In genomic region chr7:107891619-107892366, GRCh38 we compare ENCODE assay signal across 1 cellular context.
TF ChIP-seq lines count a peak whose summit lies in the region.

No MANE protein-coding gene starts in this region.

TF ChIP-seq in K562, 482 proteins besides CTCF, POLR2A, EP300 and RAD21 (continued from another document and continues in another):
- TF ChIP-seq BCLAF1 (IDR thresholded peaks at IDR 0.05; ENCODE audit: borderline replicate concordance in 1 of 2, control insufficient read depth in 1 of 2, low read depth in 2 of 2, low read length in 1 of 2) (no peak), NFATC3 (IDR thresholded peaks at IDR 0.05) (no peak), ZHX1 (conservative IDR thresholded peaks at IDR 0.05; ENCODE audit: low read length) (no peak), ZNF75A (CRISPR knock-in tag; IDR thresholded peaks at IDR 0.05) (no peak), HLTF (IDR thresholded peaks at IDR 0.05) (no peak), ETS1 (conservative IDR thresholded peaks at IDR 0.05; ENCODE audit: control insufficient read depth, low read depth, low read length) (no peak; the same call in 1 of the 2 replicates), CBFA2T3 (IDR thresholded peaks at IDR 0.05) (0 out of 2 replicates have a peak, but pooled peaks have one; percentile 12), SMARCA4 (IDR thresholded peaks at IDR 0.05) (peak; percentile 81), CGGBP1 (CRISPR knock-in tag; IDR thresholded peaks at IDR 0.05) (no peak), TCF15 (CRISPR knock-in tag; IDR thresholded peaks at IDR 0.05) (no peak), NFE2L1 (tag; IDR thresholded peaks at IDR 0.05; ENCODE audit: borderline replicate concordance, low read depth) (peak; percentile 82), RBFOX2 (IDR thresholded peaks at IDR 0.05; ENCODE audit: low read depth, low read length) (no peak), FOXA3 (CRISPR knock-in tag; conservative IDR thresholded peaks at IDR 0.05 in 1 of 2, IDR thresholded peaks at IDR 0.05 in 1 of 2) (no peak), ZFX (CRISPR knock-in tag; IDR thresholded peaks at IDR 0.05) (no peak), HMBOX1 (IDR thresholded peaks at IDR 0.05) (no peak), MECOM (CRISPR knock-in tag; IDR thresholded peaks at IDR 0.05) (0 out of 2 replicates have a peak, but pooled peaks have one; percentile 23), TRIM25 (IDR thresholded peaks at IDR 0.05; ENCODE audit: borderline replicate concordance) (0 out of 2 replicates have a peak, but pooled peaks have one; percentile 73), CXXC5 (CRISPR knock-in tag; IDR thresholded peaks at IDR 0.05) (no peak), ZNF197 (CRISPR knock-in tag; IDR thresholded peaks at IDR 0.05; ENCODE audit: low read depth) (no peak; the same call in 1 of the 2 replicates), KLF13 (tag; IDR thresholded peaks at IDR 0.05; ENCODE audit: borderline replicate concordance, low read depth) (0 out of 2 replicates have a peak, but pooled peaks have one; percentile 11), AFF4 (CRISPR knock-in tag; IDR thresholded peaks at IDR 0.05) (peak; percentile 10; the same call in 1 of the 2 replicates), FOXJ3 (CRISPR knock-in tag; IDR thresholded peaks at IDR 0.05) (no peak), THRAP3 (IDR thresholded peaks at IDR 0.05; ENCODE audit: borderline replicate concordance) (peak; percentile 61; the same call in 1 of the 2 replicates), NCOA1 (IDR thresholded peaks at IDR 0.05; ENCODE audit: low read depth) (0 out of 2 replicates have a peak, but pooled peaks have one; percentile 42), CREM (IDR thresholded peaks at IDR 0.05; ENCODE audit: low read depth) (0 out of 2 replicates have a peak, but pooled peaks have one; percentile 55), ZNF224 (CRISPR knock-in tag; IDR thresholded peaks at IDR 0.05) (no peak), POLR3A (IDR thresholded peaks at IDR 0.05; ENCODE audit: borderline replicate concordance, extremely low read depth, insufficient read depth, insufficient read length) (no peak), DPF2 (IDR thresholded peaks at IDR 0.05) (peak; percentile 70; the same call in 1 of the 2 replicates), ZSCAN32 (CRISPR knock-in tag; IDR thresholded peaks at IDR 0.05) (no peak), LARP7 (IDR thresholded peaks at IDR 0.05) (no peak), PHB (CRISPR knock-in tag; IDR thresholded peaks at IDR 0.05) (no peak), EHMT2 (IDR thresholded peaks at IDR 0.05) (peak; percentile 26; the same call in 1 of the 2 replicates), GTF3C2 (IDR thresholded peaks at IDR 0.05; ENCODE audit: borderline replicate concordance, extremely low read depth, insufficient read length) (no peak), ZNF12 (CRISPR knock-in tag; IDR thresholded peaks at IDR 0.05) (no peak), NFIX (CRISPR knock-in tag; IDR thresholded peaks at IDR 0.05; ENCODE audit: low read depth) (no peak), PCBP1 (IDR thresholded peaks at IDR 0.05; ENCODE audit: low read depth, low read length, poor library complexity, severe bottlenecking) (no peak), MEIS2 (IDR thresholded peaks at IDR 0.05; ENCODE audit: partially characterized antibody) (no peak), SRSF1 (IDR thresholded peaks at IDR 0.05; ENCODE audit: low read depth, low read length) (no peak), CHD2 (IDR thresholded peaks at IDR 0.05; ENCODE audit: low read depth, low read length) (no peak), ATF7 (IDR thresholded peaks at IDR 0.05) (peak; percentile 60; the same call in 1 of the 2 replicates), ZNF668 (CRISPR knock-in tag; IDR thresholded peaks at IDR 0.05) (peak; percentile 35; the same call in 1 of the 2 replicates), GATAD2B (IDR thresholded peaks at IDR 0.05; ENCODE audit: borderline replicate concordance) (peak; percentile 27), ARNT (IDR thresholded peaks at IDR 0.05) (0 out of 4 replicates have a peak, but pooled peaks of 1 of the 2 experiments have one; percentile 21), CHD1 (IDR thresholded peaks at IDR 0.05; ENCODE audit: low read length) (no peak)
